ENCODE assay signal across 12 cellular contexts in the genomic region with DNA sequence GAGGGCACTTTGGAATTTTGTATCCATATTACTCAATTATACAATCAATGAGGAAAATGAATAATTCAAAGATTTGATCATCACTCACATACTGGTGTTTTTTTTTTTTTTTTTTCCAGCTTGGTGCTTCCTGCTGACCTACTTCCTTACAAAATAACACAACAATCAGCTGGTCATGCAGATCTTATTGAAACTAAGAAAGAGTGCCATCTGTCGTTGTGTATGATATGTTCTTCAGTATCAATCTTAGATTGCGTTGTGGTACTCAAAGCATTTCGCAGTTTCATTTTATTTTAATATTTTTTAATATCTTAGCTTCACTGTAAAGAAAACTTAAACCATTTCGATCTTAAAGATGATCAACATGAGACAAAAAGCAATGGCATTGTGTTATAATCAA.
A peak's percentile ranks its signal among the peaks of the same experiment; 100 is the strongest.
DNase-seq lines count a peak whose midpoint lies in the region; ATAC-seq and TF ChIP-seq lines count a peak whose summit lies in the region.
"Had no signal": no experiment of that assay in that cellular context is flagged by ENCODE, and none has a peak within 500 bp of the region (broad histone marks: within the 10 kb centered on the region; RNA-seq: fewer than 3 reads in every experiment).

No MANE protein-coding gene starts in this region.

- H3K27ac ChIP-seq in upper lobe of right lung, result no peak overlapping the region
- H3K27ac ChIP-seq: foreskin keratinocyte had no signal

- H3K4me3 ChIP-seq in upper lobe of right lung, result no peak overlapping the region

- no peaks in the 10 kb centered on the region for H3K36me3 ChIP-seq in upper lobe of right lung

- no peaks in the 10 kb centered on the region for H3K4me1 ChIP-seq in upper lobe of right lung
- H3K4me1 ChIP-seq: foreskin keratinocyte had no signal

- no peak overlapping the region for H3K27ac Mint-ChIP-seq in glutamatergic neuron (ENCODE audit: unreplicated experiment)
- no peak overlapping the region for H3K27ac Mint-ChIP-seq in activated naive CD8-positive, alpha-beta T cell treated with anti-CD3 and anti-CD28 coated beads for 36 hours
- H3K27ac Mint-ChIP-seq: WTC11 had no signal

- no peaks in the 10 kb centered on the region for H3K27me3 Mint-ChIP-seq in glutamatergic neuron (ENCODE audit: unreplicated experiment)
- peaks cover 4% of the 10 kb centered on the region for H3K27me3 Mint-ChIP-seq in activated naive CD8-positive, alpha-beta T cell treated with anti-CD3 and anti-CD28 coated beads for 36 hours

- peaks cover 4% of the 10 kb centered on the region for H3K9me3 Mint-ChIP-seq in glutamatergic neuron (ENCODE audit: unreplicated experiment)
- peaks cover 4% of the 10 kb centered on the region for H3K9me3 Mint-ChIP-seq in activated naive CD8-positive, alpha-beta T cell treated with anti-CD3 and anti-CD28 coated beads for 36 hours

- TF ChIP-seq CTCF in upper lobe of right lung (IDR thresholded peaks at IDR 0.05) (no peak), glutamatergic neuron (IDR thresholded peaks at IDR 0.05; ENCODE audit: partially characterized antibody, unreplicated experiment) (no peak)

- ATAC-seq in Right ventricle myocardium inferior, result peak; percentile 56
- peak; percentile 74; the same call in 2 of the 3 replicates for ATAC-seq in SK-N-SH treated with all-trans-retinoic acid at 6 μM for 48 hours
- ATAC-seq in left ventricle myocardium superior, result peak; percentile 69
- peak; percentile 30 for ATAC-seq in upper lobe of right lung
- ATAC-seq: foreskin keratinocyte, WTC11 had no signal

- no peaks in the 10 kb centered on the region for H3K9me3 ChIP-seq in upper lobe of right lung

- no peaks in the 10 kb centered on the region for H3K27me3 ChIP-seq in upper lobe of right lung
- H3K27me3 ChIP-seq: foreskin keratinocyte had no signal

- H3K4me1 Mint-ChIP-seq in glutamatergic neuron (ENCODE audit: low read depth, unreplicated experiment), result peaks cover 3% of the 10 kb centered on the region
- no peaks in the 10 kb centered on the region for H3K4me1 Mint-ChIP-seq in activated naive CD8-positive, alpha-beta T cell treated with anti-CD3 and anti-CD28 coated beads for 36 hours

- H3K4me3 Mint-ChIP-seq in glutamatergic neuron (ENCODE audit: unreplicated experiment), result no peak overlapping the region
- H3K4me3 Mint-ChIP-seq in activated naive CD8-positive, alpha-beta T cell treated with anti-CD3 and anti-CD28 coated beads for 36 hours, result no peak overlapping the region
- H3K4me3 Mint-ChIP-seq: WTC11 had no signal

- intact Hi-C loops in Right ventricle myocardium inferior (cut with DNase I) (loop anchor here (2.0 kb wide), 1 partner anchor 59 kb away; no protein-coding TSS in a partner anchor), cardiac septum (cut with DNase I) (no loop called here), left ventricle myocardium superior (cut with micrococcal nuclease) (no loop called here), upper lobe of right lung (cut with DNase I) (no loop called here)

- DNase-seq in Right ventricle myocardium inferior (ENCODE audit: missing footprints) (no peak), cardiac septum (ENCODE audit: low spot score) (no peak), left ventricle myocardium superior (no peak), upper lobe of right lung (no peak), glutamatergic neuron (no peak)
- DNase-seq in activated naive CD8-positive, alpha-beta T cell treated with anti-CD3 and anti-CD28 coated beads for 36 hours, result no peak
- DNase-seq in stimulated activated CD4-positive, alpha-beta T cell treated with anti-CD3 and anti-CD28 coated beads, Interleukin-12 subunit alpha, Interleukin-12 subunit beta, amount 100 ng/mL, for 4 hours, result no peak
- DNase-seq: foreskin keratinocyte, nucleus accumbens, SHP77 treated with DMSO at 0.1 percent for 48 hours had no signal

- H3K36me3 Mint-ChIP-seq in glutamatergic neuron (ENCODE audit: unreplicated experiment), result peaks cover 4% of the 10 kb centered on the region
- no peaks in the 10 kb centered on the region for H3K36me3 Mint-ChIP-seq in activated naive CD8-positive, alpha-beta T cell treated with anti-CD3 and anti-CD28 coated beads for 36 hours

TF ChIP-seq in SK-N-SH treated with all-trans-retinoic acid at 6 μM for 48 hours, 23 proteins besides CTCF, POLR2A, EP300 and RAD21:
- TF ChIP-seq, protein P1, sequence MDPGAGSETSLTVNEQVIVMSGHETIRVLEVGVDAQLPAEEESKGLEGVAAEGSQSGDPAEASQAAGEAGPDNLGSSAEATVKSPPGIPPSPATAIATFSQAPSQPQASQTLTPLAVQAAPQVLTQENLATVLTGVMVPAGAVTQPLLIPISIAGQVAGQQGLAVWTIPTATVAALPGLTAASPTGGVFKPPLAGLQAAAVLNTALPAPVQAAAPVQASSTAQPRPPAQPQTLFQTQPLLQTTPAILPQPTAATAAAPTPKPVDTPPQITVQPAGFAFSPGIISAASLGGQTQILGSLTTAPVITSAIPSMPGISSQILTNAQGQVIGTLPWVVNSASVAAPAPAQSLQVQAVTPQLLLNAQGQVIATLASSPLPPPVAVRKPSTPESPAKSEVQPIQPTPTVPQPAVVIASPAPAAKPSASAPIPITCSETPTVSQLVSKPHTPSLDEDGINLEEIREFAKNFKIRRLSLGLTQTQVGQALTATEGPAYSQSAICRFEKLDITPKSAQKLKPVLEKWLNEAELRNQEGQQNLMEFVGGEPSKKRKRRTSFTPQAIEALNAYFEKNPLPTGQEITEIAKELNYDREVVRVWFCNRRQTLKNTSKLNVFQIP (CRISPR knock-in tag; IDR thresholded peaks at IDR 0.05; ENCODE audit: borderline replicate concordance, low read depth), result no peak
- TF ChIP-seq CSRNP3 (CRISPR knock-in tag; IDR thresholded peaks at IDR 0.05) (no peak), BACH2 (CRISPR knock-in tag; IDR thresholded peaks at IDR 0.05; ENCODE audit: borderline replicate concordance) (no peak)
